ENCODE assay signal across 33 cellular contexts in the genomic region with DNA sequence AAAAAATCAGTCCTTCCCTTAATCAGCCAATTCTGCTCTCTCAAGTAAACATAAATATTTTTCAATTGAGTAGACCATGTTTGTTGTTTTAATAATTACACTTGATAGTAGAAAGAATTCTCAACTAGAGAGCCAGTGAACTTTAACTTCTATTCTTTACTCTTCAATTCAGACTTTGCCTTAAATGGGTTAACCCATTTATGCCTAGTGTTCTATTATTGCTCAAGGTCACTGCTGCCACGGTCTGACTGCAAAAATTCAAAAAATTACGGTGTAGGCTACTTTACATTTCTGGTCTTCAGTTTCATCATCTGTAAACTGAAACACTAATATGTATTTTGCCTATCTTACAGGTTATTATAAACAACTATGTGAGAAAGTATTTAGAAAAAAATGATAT.
"Had no signal": no experiment of that assay in that cellular context is flagged by ENCODE, and none has a peak within 500 bp of the region (broad histone marks: within the 10 kb centered on the region; RNA-seq: fewer than 3 reads in every experiment).

No MANE protein-coding gene starts in this region.

- FAIRE-seq: colon had no signal

- H3K4me3 Mint-ChIP-seq: activated CD4-positive, alpha-beta memory T cell treated with anti-CD3 and anti-CD28 coated beads for 36 hours; activated CD4-positive, alpha-beta T cell treated with anti-CD3 and anti-CD28 coated beads for 36 hours; activated CD4-positive, alpha-beta T cell treated with anti-CD3 and anti-CD28 coated beads, Interleukin-2, amount 10 ng/mL, durations not matched to agents 24 days and 14 days; activated CD8-positive, alpha-beta memory T cell treated with anti-CD3 and anti-CD28 coated beads, Interleukin-2, amount 10 ng/mL, durations not matched to agents 7 days and 5 days; activated CD8-positive, alpha-beta T cell treated with anti-CD3 and anti-CD28 coated beads, Interleukin-2, amount 10 ng/mL, durations not matched to agents 7 days and 5 days; activated naive CD4-positive, alpha-beta T cell treated with anti-CD3 and anti-CD28 coated beads for 36 hours; activated naive CD4-positive, alpha-beta T cell treated with anti-CD3 and anti-CD28 coated beads, Interleukin-2, amount 50 U/mL, for 24 hours; activated naive CD8-positive, alpha-beta T cell treated with anti-CD3 and anti-CD28 coated beads for 36 hours; activated naive CD8-positive, alpha-beta T cell treated with anti-CD3 and anti-CD28 coated beads, Interleukin-2, amount 50 U/mL, for 24 hours; activated T-helper 1 cell treated with anti-CD3 and anti-CD28 coated beads, Interleukin-12 subunit alpha, Interleukin-12 subunit beta, Interleukin-2, Interleukin-4 antibody, amounts not matched to agents 30 ng/mL and 10 ng/mL and 1 ng/mL, durations not matched to agents 14 hours and 24 hours and 36 hours; effector memory CD8-positive, alpha-beta T cell had no signal

- H3K27me3 Mint-ChIP-seq: activated CD4-positive, alpha-beta memory T cell treated with anti-CD3 and anti-CD28 coated beads for 36 hours; activated CD4-positive, alpha-beta T cell treated with anti-CD3 and anti-CD28 coated beads for 36 hours; activated CD4-positive, alpha-beta T cell treated with anti-CD3 and anti-CD28 coated beads, Interleukin-2, amount 10 ng/mL, durations not matched to agents 24 days and 14 days; activated CD8-positive, alpha-beta memory T cell treated with anti-CD3 and anti-CD28 coated beads, Interleukin-2, amount 10 ng/mL, durations not matched to agents 7 days and 5 days; activated naive CD4-positive, alpha-beta T cell treated with anti-CD3 and anti-CD28 coated beads, Interleukin-2, amount 50 U/mL, for 24 hours; activated naive CD8-positive, alpha-beta T cell treated with anti-CD3 and anti-CD28 coated beads for 36 hours; activated naive CD8-positive, alpha-beta T cell treated with anti-CD3 and anti-CD28 coated beads, Interleukin-2, amount 50 U/mL, for 24 hours; effector memory CD8-positive, alpha-beta T cell had no signal

- H3K27ac ChIP-seq: adrenal gland, body of pancreas, esophagus muscularis mucosa, foreskin keratinocyte, gastrocnemius medialis had no signal

- H3K4me3 ChIP-seq: adrenal gland, body of pancreas, esophagus muscularis mucosa, gastrocnemius medialis had no signal

- H3K4me1 ChIP-seq: body of pancreas, foreskin keratinocyte, gastrocnemius medialis had no signal

- DNase-seq: activated CD4-positive, alpha-beta memory T cell treated with anti-CD3 and anti-CD28 coated beads for 36 hours; activated CD4-positive, alpha-beta T cell treated with anti-CD3 and anti-CD28 coated beads for 36 hours; activated CD4-positive, alpha-beta T cell treated with anti-CD3 and anti-CD28 coated beads, Interleukin-2, amount 10 ng/mL, durations not matched to agents 24 days and 14 days; activated CD4-positive, CD25-positive, alpha-beta regulatory T cell; activated CD4-positive, CD25-positive, alpha-beta regulatory T cell treated with anti-CD3 and anti-CD28 coated beads, Interleukin-2, amount 50 U/mL, for 72 hours; activated CD8-positive, alpha-beta memory T cell treated with anti-CD3 and anti-CD28 coated beads, Interleukin-2, amount 10 ng/mL, durations not matched to agents 7 days and 5 days; activated CD8-positive, alpha-beta memory T cell treated with anti-CD3 and anti-CD28 coated beads, Interleukin-2, amount 50 U/mL, for 4 hours; activated CD8-positive, alpha-beta T cell treated with anti-CD3 and anti-CD28 coated beads, Interleukin-2, amount 10 ng/mL, durations not matched to agents 7 days and 5 days; activated effector memory CD4-positive, alpha-beta T cell treated with anti-CD3 and anti-CD28 coated beads, Interleukin-2, amount 50 U/mL, for 16 hours; activated naive CD4-positive, alpha-beta T cell treated with anti-CD3 and anti-CD28 coated beads for 36 hours; activated naive CD8-positive, alpha-beta T cell treated with anti-CD3 and anti-CD28 coated beads for 36 hours; activated naive CD8-positive, alpha-beta T cell treated with anti-CD3 and anti-CD28 coated beads, Interleukin-2, amount 50 U/mL, for 24 hours; activated T-cell treated with anti-CD3 and anti-CD28 coated beads, Interleukin-2, amount 50 U/mL, for 1 hour; activated T-cell treated with anti-CD3 and anti-CD28 coated beads, Interleukin-2, amount 50 U/mL, for 48 hours; adrenal gland; amygdala; aorta; body of pancreas; caudate nucleus; cortex of kidney; dermis blood vessel endothelial cell; effector CD4-positive, alpha-beta T cell; effector memory CD8-positive, alpha-beta T cell; erythroblast; foreskin keratinocyte; gastrocnemius medialis; glutamatergic neuron; T-helper 2 cell had no signal

- H3K27me3 ChIP-seq: adrenal gland, body of pancreas, esophagus muscularis mucosa, foreskin keratinocyte, gastrocnemius medialis had no signal

- H3K27ac Mint-ChIP-seq: activated CD4-positive, alpha-beta memory T cell treated with anti-CD3 and anti-CD28 coated beads for 36 hours; activated CD4-positive, alpha-beta T cell treated with anti-CD3 and anti-CD28 coated beads for 36 hours; activated CD4-positive, alpha-beta T cell treated with anti-CD3 and anti-CD28 coated beads, Interleukin-2, amount 10 ng/mL, durations not matched to agents 24 days and 14 days; activated CD8-positive, alpha-beta memory T cell treated with anti-CD3 and anti-CD28 coated beads, Interleukin-2, amount 10 ng/mL, durations not matched to agents 7 days and 5 days; activated CD8-positive, alpha-beta T cell treated with anti-CD3 and anti-CD28 coated beads, Interleukin-2, amount 10 ng/mL, durations not matched to agents 7 days and 5 days; activated naive CD4-positive, alpha-beta T cell treated with anti-CD3 and anti-CD28 coated beads for 36 hours; activated naive CD4-positive, alpha-beta T cell treated with anti-CD3 and anti-CD28 coated beads, Interleukin-2, amount 50 U/mL, for 24 hours; activated naive CD8-positive, alpha-beta T cell treated with anti-CD3 and anti-CD28 coated beads for 36 hours; activated naive CD8-positive, alpha-beta T cell treated with anti-CD3 and anti-CD28 coated beads, Interleukin-2, amount 50 U/mL, for 24 hours; activated T-helper 1 cell treated with anti-CD3 and anti-CD28 coated beads, Interleukin-12 subunit alpha, Interleukin-12 subunit beta, Interleukin-2, Interleukin-4 antibody, amounts not matched to agents 30 ng/mL and 10 ng/mL and 1 ng/mL, durations not matched to agents 14 hours and 24 hours and 36 hours; activated T-helper 2 cell treated with anti-CD3 and anti-CD28 coated beads, Interferon-gamma antibody, Interleukin-2, Interleukin-4, amounts not matched to agents 10 μg/mL and 5 μg/mL and 100 μg/mL, durations not matched to agents 14 hours and 24 hours and 36 hours; effector memory CD8-positive, alpha-beta T cell had no signal

- H3K4me1 Mint-ChIP-seq: activated CD4-positive, alpha-beta T cell treated with anti-CD3 and anti-CD28 coated beads, Interleukin-2, amount 10 ng/mL, durations not matched to agents 24 days and 14 days; activated CD8-positive, alpha-beta memory T cell treated with anti-CD3 and anti-CD28 coated beads, Interleukin-2, amount 10 ng/mL, durations not matched to agents 7 days and 5 days; activated naive CD8-positive, alpha-beta T cell treated with anti-CD3 and anti-CD28 coated beads for 36 hours; activated naive CD8-positive, alpha-beta T cell treated with anti-CD3 and anti-CD28 coated beads, Interleukin-2, amount 50 U/mL, for 24 hours had no signal

- H3K9me3 Mint-ChIP-seq: activated CD4-positive, alpha-beta memory T cell treated with anti-CD3 and anti-CD28 coated beads for 36 hours; activated CD4-positive, alpha-beta T cell treated with anti-CD3 and anti-CD28 coated beads, Interleukin-2, amount 10 ng/mL, durations not matched to agents 24 days and 14 days; activated naive CD4-positive, alpha-beta T cell treated with anti-CD3 and anti-CD28 coated beads, Interleukin-2, amount 50 U/mL, for 24 hours; activated naive CD8-positive, alpha-beta T cell treated with anti-CD3 and anti-CD28 coated beads for 36 hours; activated naive CD8-positive, alpha-beta T cell treated with anti-CD3 and anti-CD28 coated beads, Interleukin-2, amount 50 U/mL, for 24 hours; activated T-helper 1 cell treated with anti-CD3 and anti-CD28 coated beads, Interleukin-12 subunit alpha, Interleukin-12 subunit beta, Interleukin-2, Interleukin-4 antibody, amounts not matched to agents 30 ng/mL and 10 ng/mL and 1 ng/mL, durations not matched to agents 14 hours and 24 hours and 36 hours; activated T-helper 2 cell treated with anti-CD3 and anti-CD28 coated beads, Interferon-gamma antibody, Interleukin-2, Interleukin-4, amounts not matched to agents 10 μg/mL and 5 μg/mL and 100 μg/mL, durations not matched to agents 14 hours and 24 hours and 36 hours; effector memory CD8-positive, alpha-beta T cell had no signal

- ATAC-seq: activated CD4-positive, alpha-beta T cell treated with anti-CD3 and anti-CD28 coated beads for 36 hours; activated CD8-positive, alpha-beta memory T cell treated with anti-CD3 and anti-CD28 coated beads, Interleukin-2, amount 10 ng/mL, durations not matched to agents 7 days and 5 days; activated CD8-positive, alpha-beta T cell treated with anti-CD3 and anti-CD28 coated beads, Interleukin-2, amount 10 ng/mL, durations not matched to agents 7 days and 5 days; activated naive CD8-positive, alpha-beta T cell treated with anti-CD3 and anti-CD28 coated beads, Interleukin-2, amount 50 U/mL, for 24 hours; body of pancreas; effector memory CD8-positive, alpha-beta T cell; foreskin keratinocyte; gastrocnemius medialis had no signal

- H3K9me3 ChIP-seq: adrenal gland, body of pancreas, esophagus muscularis mucosa, gastrocnemius medialis had no signal
